ENCODE assay signal across 8 cellular contexts in the genomic region with DNA sequence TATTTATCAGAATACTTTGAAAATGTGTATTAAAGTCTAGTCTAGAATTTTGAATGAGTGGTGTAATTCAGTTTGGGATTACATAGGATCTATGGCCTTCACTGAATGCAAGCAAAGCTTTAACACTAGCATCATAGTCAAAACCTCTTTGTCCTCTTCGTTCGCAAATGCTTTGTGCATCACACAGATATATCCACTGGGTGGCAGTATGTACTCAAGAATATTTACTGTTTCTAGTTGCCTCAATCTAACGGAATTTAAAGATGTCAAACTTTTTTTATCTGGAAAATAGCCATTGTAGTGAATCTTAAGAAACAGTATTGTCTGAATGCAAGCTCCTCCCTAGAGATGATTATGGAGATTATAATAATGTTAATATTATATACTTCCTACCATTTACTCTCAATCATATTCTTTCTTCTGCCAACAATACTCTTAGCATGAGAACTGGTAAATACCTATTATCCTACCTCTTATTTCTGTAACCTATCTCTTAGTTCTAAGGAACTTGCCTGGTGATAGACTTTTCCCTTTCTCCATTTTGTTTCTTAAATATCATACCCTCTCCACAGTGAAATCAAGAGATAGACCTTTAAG. TPM values are rescaled to one million over a fixed set of nuclear protein-coding genes. Genes with fewer than 3 reads are reported as not detected.
DNase-seq lines count a peak whose midpoint lies in the region; ATAC-seq and TF ChIP-seq lines count a peak whose summit lies in the region.

No MANE protein-coding gene starts in this region.

- no peaks in the 10 kb centered on the region for H3K79me1 ChIP-seq in mesendoderm (ENCODE audit: low read length)

- H3K27ac ChIP-seq in mesendoderm (ENCODE audit: low read depth, low read length): no peak overlapping the region

- H3K36me3 Mint-ChIP-seq in endothelial cell (ENCODE audit: low read depth, unreplicated experiment): no peaks in the 10 kb centered on the region

- H3K4me2 ChIP-seq in mesendoderm (ENCODE audit: low read length): no peak overlapping the region

- WGBS in mesendoderm (ENCODE audit: extremely low coverage, insufficient coverage, low lambda C conversion rate): no CpG with 5 or more reads among the region's 3 CpGs

- H3K4me1 ChIP-seq in mesendoderm (ENCODE audit: control insufficient read depth, low read depth, low read length): no peaks in the 10 kb centered on the region

- no peaks in the 10 kb centered on the region for H3K4me1 Mint-ChIP-seq in endothelial cell (ENCODE audit: unreplicated experiment)

- CTCF ChIA-PET in AG04449 (lab: Yijun Ruan, JAX): interaction anchor here (0.6 to 6.2 kb wide), 40 partner anchors 9 to 1404 kb away, joined by 3 to 242 read pairs (median 4); no protein-coding TSS in a partner anchor

- ATAC-seq in GM19395 (IDR thresholded peaks at IDR 0.05; ENCODE audit: unreplicated experiment): no peak

- H3K23ac ChIP-seq in mesendoderm (ENCODE audit: low read length): no peak overlapping the region

- no peak overlapping the region for H3K9ac ChIP-seq in mesendoderm (ENCODE audit: low read length)

- no peak overlapping the region for H2BK120ac ChIP-seq in mesendoderm (ENCODE audit: low read depth, low read length)

- H3K9me3 Mint-ChIP-seq in endothelial cell (ENCODE audit: unreplicated experiment): no peaks in the 10 kb centered on the region

- POLR2A ChIA-PET in AG04449 (lab: Yijun Ruan, JAX): no interaction called here

- H2BK5ac ChIP-seq in mesendoderm (ENCODE audit: low read length): no peak overlapping the region

- H3K36me3 ChIP-seq in GM06990 (ENCODE audit: control insufficient read depth, insufficient read depth, low read length): no peaks in the 10 kb centered on the region
- no peaks in the 10 kb centered on the region for H3K36me3 ChIP-seq in mesendoderm (ENCODE audit: control insufficient read depth, insufficient read depth, low read length)

- DNase-seq in AG04449 (ENCODE audit: low read depth, low spot score) (no peak), GM06990 (ENCODE audit: extremely low read depth, insufficient read length) (no peak), NCI-H1105 (lab: John Stamatoyannopoulos, UW) (peak; percentile 17), T follicular helper cell (ENCODE audit: low read depth) (peak; percentile 12), endothelial cell (ENCODE audit: low spot score) (peak; percentile 45), mesendoderm (peak; percentile 72), NCI-H128 (lab: John Stamatoyannopoulos, UW; ENCODE audit: unreplicated experiment) (no peak)

- no peak overlapping the region for H3K4me3 Mint-ChIP-seq in endothelial cell (ENCODE audit: unreplicated experiment)

- H3K4me3 ChIP-seq in AG04449 (ENCODE audit: low read depth, low read length) (no peak overlapping the region), GM06990 (replicated peaks; ENCODE audit: low read depth, low read length) (no peak overlapping the region), mesendoderm (ENCODE audit: low read length) (no peak overlapping the region)

- no peak overlapping the region for H3K18ac ChIP-seq in mesendoderm (ENCODE audit: low read length)

- H2BK15ac ChIP-seq in mesendoderm (replicated peaks; ENCODE audit: low read depth): no peak overlapping the region

- no peak overlapping the region for H3K4ac ChIP-seq in mesendoderm (ENCODE audit: low read depth, low read length)

- no peaks in the 10 kb centered on the region for H3K27me3 Mint-ChIP-seq in endothelial cell (ENCODE audit: unreplicated experiment)

- no peak overlapping the region for H4K8ac ChIP-seq in mesendoderm (ENCODE audit: low read depth, low read length)

- TF ChIP-seq CTCF in AG04449 (IDR thresholded peaks at IDR 0.05; ENCODE audit: insufficient read depth, low read length, missing control alignments) (peak; percentile 43), GM06990 (IDR thresholded peaks at IDR 0.05; ENCODE audit: insufficient read depth, low read length, poor library complexity, severe bottlenecking) (peak; percentile 54), endothelial cell (IDR thresholded peaks at IDR 0.05; ENCODE audit: unreplicated experiment) (peak; percentile 85)

- no peak overlapping the region for H2AK5ac ChIP-seq in mesendoderm (ENCODE audit: low read length)

- H3K27me3 ChIP-seq in GM06990 (replicated peaks; ENCODE audit: control insufficient read depth, insufficient read depth, low read length): no peaks in the 10 kb centered on the region; the same call in 1 of the 2 replicates
- H3K27me3 ChIP-seq in mesendoderm (ENCODE audit: insufficient read depth, low read length, poor library complexity): no peaks in the 10 kb centered on the region

- no peak overlapping the region for H3K56ac ChIP-seq in mesendoderm (ENCODE audit: low read length)

- H4K5ac ChIP-seq in mesendoderm (ENCODE audit: low read length): no peak overlapping the region

- no peak overlapping the region for H3K27ac Mint-ChIP-seq in endothelial cell (ENCODE audit: unreplicated experiment)

- H3K79me2 ChIP-seq in mesendoderm (ENCODE audit: control insufficient read depth, insufficient read depth, low read length): no peaks in the 10 kb centered on the region

RNA-seq across cellular contexts. Expression of gene LACC1, which starts 25.8 kb away (rescaled TPM):
- total RNA-seq in endothelial cell (ENCODE audit: unreplicated experiment): 4.8 TPM
- 1.5 TPM for polyA plus RNA-seq in mesendoderm (2013, experiment 1 of 2)
- 1.4 TPM for polyA plus RNA-seq in mesendoderm (2013, experiment 2 of 2)

RNA-seq across cellular contexts. Expression of gene CCDC122, which starts 26.0 kb away (rescaled TPM):
- 7.1 TPM for total RNA-seq in endothelial cell (ENCODE audit: unreplicated experiment)
- polyA plus RNA-seq in mesendoderm (2013, experiment 1 of 2): 7.2 TPM
- polyA plus RNA-seq in mesendoderm (2013, experiment 2 of 2): 6.6 TPM

Comparison
In these comparisons a context has a peak if more than half of its experiments do, and no peak if none do; other contexts are left out.
1. DNase-seq: peak in NCI-H1105 (single experiment), T follicular helper cell (single experiment), endothelial cell (single experiment) and mesendoderm (single experiment); none in AG04449 (single experiment), GM06990 (single experiment) and NCI-H128 (single experiment).
2. Peak in every context shown above with its lines, with median percentiles within 50 percentile points of each other: CTCF ChIP-seq.